In the genomic region with DNA sequence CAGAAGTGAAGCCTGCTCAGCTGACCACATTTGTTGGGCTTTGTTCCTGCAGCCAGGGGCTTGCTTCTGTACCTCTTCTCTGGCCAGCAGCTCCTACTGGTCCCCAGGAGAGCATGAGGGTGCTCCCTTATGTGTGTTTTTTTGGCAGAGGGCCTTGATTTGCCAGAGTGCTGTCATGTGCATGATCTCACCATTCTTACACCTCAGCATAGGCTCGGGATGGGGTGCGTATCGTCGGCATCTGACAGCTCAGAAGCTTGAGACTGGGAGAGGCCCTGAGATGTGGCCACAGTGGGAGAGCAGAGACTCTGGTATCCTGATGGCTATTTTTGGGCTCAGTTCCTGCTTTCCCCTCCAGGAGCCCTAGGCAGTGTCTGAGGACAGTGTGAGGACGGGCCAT, we compare ENCODE assay signal across 8 cellular contexts.
"Had no signal": no experiment of that assay in that cellular context is flagged by ENCODE, and none has a peak within 500 bp of the region (broad histone marks: within the 10 kb centered on the region; RNA-seq: fewer than 3 reads in every experiment).

No MANE protein-coding gene starts in this region.

- ATAC-seq: GM12878 had no signal

- H3K4me3 ChIP-seq: GM12878 had no signal

- DNase-seq: GDM1, GF-D8 had no signal

- FAIRE-seq: G401.6, GM12878, GM12891, GM12892, GM18507, GM19239 had no signal
